Comparison of ENCODE assay signal across 9 cellular contexts in the genomic region with DNA sequence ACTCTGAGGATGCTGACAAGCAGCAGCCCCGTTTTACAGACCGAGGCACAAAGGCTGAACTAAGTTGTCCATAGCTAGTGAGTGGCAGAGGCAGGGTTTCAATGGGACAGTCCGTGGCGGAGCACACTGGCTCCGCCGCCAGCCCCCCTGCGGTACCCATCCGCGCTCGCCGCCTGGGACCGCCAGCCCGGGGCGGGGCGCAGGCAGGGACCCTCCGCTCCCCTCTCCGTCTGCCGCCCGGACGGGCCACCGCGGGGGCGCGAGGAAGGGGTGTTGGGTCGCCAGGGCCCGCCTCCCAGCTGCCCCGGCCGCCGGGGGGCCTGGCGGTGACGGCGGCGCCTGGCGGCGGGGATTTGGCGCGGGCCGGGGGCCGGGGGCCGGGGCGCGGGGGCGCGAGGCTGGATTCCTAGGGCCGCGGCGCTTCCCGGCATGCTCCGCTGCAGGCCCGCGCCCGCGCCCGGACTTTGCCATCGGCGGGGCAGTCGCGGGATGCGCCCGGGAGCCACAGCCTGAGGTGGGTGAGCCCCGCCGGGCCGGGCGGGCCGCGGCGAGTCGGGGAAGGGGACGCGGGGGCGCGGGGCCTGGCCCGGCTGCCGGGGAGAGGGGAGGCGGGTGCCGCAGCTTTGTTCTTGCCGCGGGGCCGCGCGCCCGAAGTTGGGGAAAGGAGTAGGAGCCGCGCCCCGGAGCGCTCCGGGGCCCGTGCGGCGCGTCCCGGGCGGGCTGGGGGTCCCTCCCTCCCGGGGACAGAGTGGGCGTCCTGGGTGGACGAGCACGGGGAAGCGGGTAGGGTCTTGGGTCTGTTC. TPM values are rescaled to one million over a fixed set of nuclear protein-coding genes. Genes with fewer than 3 reads are reported as not detected.
A peak's percentile ranks its signal among the peaks of the same experiment; 100 is the strongest.
DNase-seq lines count a peak whose midpoint lies in the region; ATAC-seq and TF ChIP-seq lines count a peak whose summit lies in the region.
"Had no signal": no experiment of that assay in that cellular context is flagged by ENCODE, and none has a peak within 500 bp of the region (broad histone marks: within the 10 kb centered on the region; RNA-seq: fewer than 3 reads in every experiment).

A gene with protein sequence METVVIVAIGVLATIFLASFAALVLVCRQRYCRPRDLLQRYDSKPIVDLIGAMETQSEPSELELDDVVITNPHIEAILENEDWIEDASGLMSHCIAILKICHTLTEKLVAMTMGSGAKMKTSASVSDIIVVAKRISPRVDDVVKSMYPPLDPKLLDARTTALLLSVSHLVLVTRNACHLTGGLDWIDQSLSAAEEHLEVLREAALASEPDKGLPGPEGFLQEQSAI (plus strand): TSS at position 430 of the 803 bp plus-strand sequence. CDS start 3,376 bp downstream, outside the sequence.

- no peaks in the 10 kb centered on the region for H3K36me3 ChIP-seq in ovary

- ATAC-seq in left ventricle myocardium superior (peak; percentile 81), HG02973 (IDR thresholded peaks at IDR 0.05; ENCODE audit: unreplicated experiment) (no peak), GM21825 (IDR thresholded peaks at IDR 0.05; ENCODE audit: unreplicated experiment) (no peak)

- intact Hi-C loops in left ventricle myocardium superior (cut with micrococcal nuclease): no loop called here
- intact Hi-C loops in ovary (cut with DNase I): no loop called here

- H3K4me3 ChIP-seq in ovary: peak within 1 kb of the TSS; percentile 72

- no peak for TF ChIP-seq POLR2A in ovary (IDR thresholded peaks at IDR 0.05)

- no peak for TF ChIP-seq CTCF in ovary (IDR thresholded peaks at IDR 0.05)

- H3K27me3 ChIP-seq in ovary: no peaks in the 10 kb centered on the region

- 1 to 2% (median 1%) methylated on average over 60 to 98 of the region's 98 CpGs for WGBS in adipose tissue, 3 donors
- 1% methylated on average over 23 to 97 of the region's 98 CpGs for WGBS in ovary, 3 donors

- no peak for TF ChIP-seq EP300 in ovary (IDR thresholded peaks at IDR 0.05)

- no peaks in the 10 kb centered on the region for H3K9me3 ChIP-seq in ovary

- DNase-seq in AG08396 (ENCODE audit: low spot score): peak; percentile 72
- no peak for DNase-seq in H4 (ENCODE audit: low spot score)
- DNase-seq in left ventricle myocardium superior: peak; percentile 65
- peak; percentile 53 to 80 (median 70) for DNase-seq in ovary
- DNase-seq in NCI-H526 treated with DMSO at 0.1 percent for 48 hours (lab: John Stamatoyannopoulos, UW): no peak

- H3K27ac ChIP-seq in adipose tissue (ENCODE audit: low read depth, low read length) (no peak within 1 kb of the TSS), ovary (peak within 1 kb of the TSS; percentile 79 to 84)
- H3K27ac ChIP-seq: HL-60 had no signal

- H3K4me1 ChIP-seq in ovary (ENCODE audit: insufficient read depth): peaks cover 7% of the 10 kb centered on the region

RNA-seq across cellular contexts. Expression of the gene that starts here (rescaled TPM):
- 23.9 and 40.1 TPM in 2 replicates for total RNA-seq in H4 (2014; rRNA removed; shearing (Covaris generic))
- polyA plus RNA-seq in adipose tissue (10 to 100 TPM; 27.8 to 48.2 (median 47.1) TPM), ovary (100 to 1,000 TPM; 123 to 248 TPM)
- total RNA-seq in left ventricle myocardium superior (10.7 TPM), ovary (100 to 1,000 TPM; 112 to 399 (median 157) TPM)

Comparison
In these comparisons a context has a peak if more than half of its experiments do, and no peak if none do; other contexts are left out.
1. DNase-seq: peak in AG08396 (single experiment), left ventricle myocardium superior (single experiment) and ovary (5 of 5); none in H4 (single experiment) and NCI-H526 treated with DMSO at 0.1 percent for 48 hours (single experiment).